ENCODE assay signal across 19 cellular contexts in genomic region chr5:157902440-157903116, GRCh38.
"Had no signal": no experiment of that assay in that cellular context is flagged by ENCODE, and none has a peak within 500 bp of the region (broad histone marks: within the 10 kb centered on the region; RNA-seq: fewer than 3 reads in every experiment).

No MANE protein-coding gene starts in this region.

- H3K9me3 ChIP-seq: psoas muscle had no signal

- H3K4me3 Mint-ChIP-seq: effector memory CD8-positive, alpha-beta T cell; nephron progenitor cell; stimulated activated effector memory CD8-positive, alpha-beta T cell treated with anti-CD3 and anti-CD28 coated beads, Interleukin-12 subunit alpha, Interleukin-12 subunit beta, amount 100 ng/mL, for 72 hours; T-cell had no signal

- H3K4me1 Mint-ChIP-seq: nephron progenitor cell; stimulated activated effector memory CD8-positive, alpha-beta T cell treated with anti-CD3 and anti-CD28 coated beads, Interleukin-12 subunit alpha, Interleukin-12 subunit beta, amount 100 ng/mL, for 72 hours; T-cell had no signal

- FAIRE-seq: kidney had no signal

- H3K27ac Mint-ChIP-seq: effector memory CD8-positive, alpha-beta T cell; nephron progenitor cell; stimulated activated effector memory CD8-positive, alpha-beta T cell treated with anti-CD3 and anti-CD28 coated beads, Interleukin-12 subunit alpha, Interleukin-12 subunit beta, amount 100 ng/mL, for 72 hours; T-cell had no signal

- H3K27ac ChIP-seq: psoas muscle, VCaP had no signal

- H3K27me3 Mint-ChIP-seq: T-cell had no signal

- ATAC-seq: effector memory CD8-positive, alpha-beta T cell; left ventricle myocardium superior; psoas muscle; stimulated activated effector memory CD8-positive, alpha-beta T cell treated with anti-CD3 and anti-CD28 coated beads, Interleukin-12 subunit alpha, Interleukin-12 subunit beta, amount 100 ng/mL, for 72 hours; T-cell had no signal

- H3K9me3 Mint-ChIP-seq: effector memory CD8-positive, alpha-beta T cell; nephron progenitor cell; stimulated activated effector memory CD8-positive, alpha-beta T cell treated with anti-CD3 and anti-CD28 coated beads, Interleukin-12 subunit alpha, Interleukin-12 subunit beta, amount 100 ng/mL, for 72 hours; T-cell had no signal

- DNase-seq: activated CD4-positive, alpha-beta T cell treated with anti-CD3 and anti-CD28 coated beads for 1 hour; activated CD4-positive, alpha-beta T cell treated with anti-CD3 and anti-CD28 coated beads, Interleukin-2, amount 50 U/mL, for 4 hours; activated naive CD4-positive, alpha-beta T cell treated with Interleukin-2 at 50 U/mL for 16 hours; activated T-cell treated with anti-CD3 and anti-CD28 coated beads for 4 hours; anterior cingulate cortex; cerebellar nuclear complex; dermis blood vessel endothelial cell; effector memory CD8-positive, alpha-beta T cell; hippocampal formation; kidney; left ventricle myocardium superior; mesenchymal stem cell; nephron progenitor cell; occipital lobe; psoas muscle; T-cell; T1000 had no signal

- H3K4me3 ChIP-seq: psoas muscle had no signal

- H3K36me3 Mint-ChIP-seq: stimulated activated effector memory CD8-positive, alpha-beta T cell treated with anti-CD3 and anti-CD28 coated beads, Interleukin-12 subunit alpha, Interleukin-12 subunit beta, amount 100 ng/mL, for 72 hours; T-cell had no signal
